ENCODE assay signal across 9 cellular contexts in genomic region chr1:201191723-201192477, GRCh38. TPM values are rescaled to one million over a fixed set of nuclear protein-coding genes. Genes with fewer than 3 reads are reported as not detected.
DNase-seq lines count a peak whose midpoint lies in the region; ATAC-seq and TF ChIP-seq lines count a peak whose summit lies in the region.
"Had no signal": no experiment of that assay in that cellular context is flagged by ENCODE, and none has a peak within 500 bp of the region (broad histone marks: within the 10 kb centered on the region; RNA-seq: fewer than 3 reads in every experiment).

No MANE protein-coding gene starts in this region.

- H3K79me2 ChIP-seq in OCI-LY7 (ENCODE audit: insufficient read depth, low read depth, low read length), result no peaks in the 10 kb centered on the region

- ATAC-seq in GM18498 (IDR thresholded peaks at IDR 0.05; ENCODE audit: unreplicated experiment), result no peak

- POLR2A ChIA-PET in OCI-LY7 (lab: Charles Lee), result no interaction called here

- CTCF ChIA-PET in OCI-LY7 (lab: Charles Lee; ENCODE audit: unreplicated experiment), result no interaction called here

- no peak overlapping the region for H2AFZ ChIP-seq in OCI-LY7 (ENCODE audit: low read length)

- H4K20me1 ChIP-seq in OCI-LY7 (ENCODE audit: insufficient read depth, low read length), result no peaks in the 10 kb centered on the region

- no TSS peak for BruUV-seq in OCI-LY7 (replicated peaks; lab: Mats Ljungman, UMichigan)

- TF ChIP-seq CTCF in OCI-LY7 (conservative IDR thresholded peaks at IDR 0.05; ENCODE audit: low read length), result no peak

- H3K4me1 ChIP-seq in OCI-LY7 (ENCODE audit: insufficient read depth, low read length, poor library complexity, severe bottlenecking), result no peaks in the 10 kb centered on the region

- no peak overlapping the region for H3K4me3 ChIP-seq in OCI-LY7 (ENCODE audit: low read depth, low read length, poor library complexity, severe bottlenecking)

- H3K9me3 ChIP-seq in OCI-LY7 (ENCODE audit: low read length), result no peaks in the 10 kb centered on the region

- no peak overlapping the region for H3K4me2 ChIP-seq in OCI-LY7 (ENCODE audit: low read length)

- H3K27ac ChIP-seq in OCI-LY7 (ENCODE audit: low read depth, low read length, poor library complexity, severe bottlenecking), result no peak overlapping the region

- no peaks in the 10 kb centered on the region for H3K9me2 ChIP-seq in OCI-LY7 (ENCODE audit: insufficient read depth, low read length)

- H3K36me3 ChIP-seq in OCI-LY7 (ENCODE audit: insufficient read depth, low read length), result no peaks in the 10 kb centered on the region

- DNase-seq in HCEC 1CT (peak; percentile 97), SW 1271 (lab: John Stamatoyannopoulos, UW) (peak; percentile 35 to 36), fibroblast of peridontal ligament (ENCODE audit: extremely low read depth) (peak; percentile 89), NCI-H146 treated with DMSO at 0.1 percent for 48 hours (lab: John Stamatoyannopoulos, UW; ENCODE audit: unreplicated experiment) (no peak), T-helper 1 cell (no peak), OCI-LY7 (ENCODE audit: low spot score) (no peak)
- peak; percentile 25 for DNase-seq in stimulated activated CD4-positive, alpha-beta T cell treated with anti-CD3 and anti-CD28 coated beads, Interleukin-4, amount 100 ng/mL, for 1 hour

- intact Hi-C loops in OCI-LY7 (cut with micrococcal nuclease; ENCODE audit: unreplicated experiment), result no loop called here

RNA-seq across cellular contexts. Expression of gene IGFN1, which starts 1.3 kb away (rescaled TPM):
- total RNA-seq in OCI-LY7 (2014; rRNA removed; shearing (Covaris generic)), result not detected in 2 replicates
- not detected in 2 replicates for total RNA-seq in OCI-LY7 (2022)
- total RNA-seq: mesenteric fat pad had no signal

RNA-seq across cellular contexts. Expression of gene TMEM9, which starts 37.6 kb away (rescaled TPM):
- 35.3 and 35.9 TPM in 2 replicates for total RNA-seq in OCI-LY7 (2014; rRNA removed; shearing (Covaris generic))
- 24.8 and 28.5 TPM in 2 replicates for total RNA-seq in OCI-LY7 (2022)

Comparison
In these comparisons a context has a peak if more than half of its experiments do, and no peak if none do; other contexts are left out.
1. DNase-seq: peak in HCEC 1CT (single experiment), SW 1271 (2 of 2), fibroblast of peridontal ligament (single experiment) and stimulated activated CD4-positive, alpha-beta T cell treated with anti-CD3 and anti-CD28 coated beads, Interleukin-4, amount 100 ng/mL, for 1 hour (single experiment); none in NCI-H146 treated with DMSO at 0.1 percent for 48 hours (single experiment), T-helper 1 cell (0 of 5) and OCI-LY7 (single experiment).